ENCODE assay signal across 26 cellular contexts in genomic region chr17:13542612-13543011, GRCh38. TPM values are rescaled to one million over a fixed set of nuclear protein-coding genes. Genes with fewer than 3 reads are reported as not detected.
"Had no signal": no experiment of that assay in that cellular context is flagged by ENCODE, and none has a peak within 500 bp of the region (broad histone marks: within the 10 kb centered on the region; RNA-seq: fewer than 3 reads in every experiment).

No MANE protein-coding gene starts in this region.

- H3K4me2 ChIP-seq: neural progenitor cell had no signal

- H3K9me3 ChIP-seq: ascending aorta, gastroesophageal sphincter, right atrium auricular region had no signal

- DNase-seq: activated CD4-positive, alpha-beta T cell treated with anti-CD3 and anti-CD28 coated beads for 4 hours; activated CD4-positive, alpha-beta T cell treated with anti-CD3 and anti-CD28 coated beads, Interleukin-2, amount 50 U/mL, for 4 hours; activated gamma-delta T cell; activated naive CD4-positive, alpha-beta T cell treated with anti-CD3 and anti-CD28 coated beads, Interleukin-2, amount 10 ng/mL, durations not matched to agents 7 days and 5 days; activated naive CD8-positive, alpha-beta T cell treated with anti-CD3 and anti-CD28 coated beads, Interleukin-2, amount 10 ng/mL, durations not matched to agents 7 days and 5 days; brain microvascular endothelial cell; cortex of kidney; effector memory CD8-positive, alpha-beta T cell; erythroblast; head of caudate nucleus; hippocampal formation; kidney; left colon; natural killer cell; occipital lobe; spleen; stimulated activated naive CD4-positive, alpha-beta T cell treated with Interleukin-2 at 50 U/mL for 16 hours; T-helper 9 cell had no signal

- H3K9ac ChIP-seq: neural progenitor cell, parathyroid adenoma had no signal

- H3K79me2 ChIP-seq: parathyroid adenoma had no signal

- H3K4me3 ChIP-seq: ascending aorta, gastroesophageal sphincter, neural progenitor cell, right atrium auricular region, spleen, tibial nerve had no signal

- H3K27me3 ChIP-seq: ascending aorta, brain microvascular endothelial cell, gastroesophageal sphincter, neural progenitor cell, right atrium auricular region, spleen, tibial nerve had no signal

- H3K4me1 ChIP-seq: ascending aorta, neural progenitor cell, right atrium auricular region had no signal

- H2AFZ ChIP-seq: neural progenitor cell, parathyroid adenoma had no signal

- ATAC-seq: effector memory CD8-positive, alpha-beta T cell; gastroesophageal sphincter; left colon; natural killer cell had no signal

- H3K36me3 ChIP-seq: ascending aorta, brain microvascular endothelial cell, gastroesophageal sphincter, neural progenitor cell, right atrium auricular region, spleen, tibial nerve had no signal

- H3K27ac ChIP-seq: ascending aorta, brain microvascular endothelial cell, neural progenitor cell, parathyroid adenoma, right atrium auricular region, spleen, tibial nerve, VCaP had no signal

RNA-seq across cellular contexts. Expression of gene HS3ST3A1, which starts 59.1 kb away (rescaled TPM):
- total RNA-seq: activated naive CD8-positive, alpha-beta T cell treated with anti-CD3 and anti-CD28 coated beads, Interleukin-2, amount 10 ng/mL, durations not matched to agents 7 days and 5 days; ascending aorta; pulmonary artery endothelial cell had no signal
